Comparison of ENCODE assay signal across 1 cellular context in genomic region chr19:53094749-53095575, GRCh38.
TF ChIP-seq lines count a peak whose summit lies in the region.

No MANE protein-coding gene starts in this region.

TF ChIP-seq in HepG2, 621 proteins besides CTCF, POLR2A, EP300 and RAD21:
- peak; percentile 76 for TF ChIP-seq MAFF (IDR thresholded peaks at IDR 0.05; ENCODE audit: low read depth, low read length)
- TF ChIP-seq ZNF503 (CRISPR knock-in tag; IDR thresholded peaks at IDR 0.05): no peak
- TF ChIP-seq MAFK (conservative IDR thresholded peaks at IDR 0.05 in 1 of 2, IDR thresholded peaks at IDR 0.05 in 1 of 2; ENCODE audit: low read length in 2 of 2): peak; percentile 71 to 84
